Comparison of ENCODE assay signal across 1 cellular context in genomic region chr17:81727324-81728031, GRCh38.
TF ChIP-seq lines count a peak whose summit lies in the region.

No MANE protein-coding gene starts in this region.

TF ChIP-seq in HepG2, 621 proteins besides CTCF, POLR2A, EP300 and RAD21 (continued from another document and continues in another):
- TF ChIP-seq MAZ (IDR thresholded peaks at IDR 0.05; ENCODE audit: borderline replicate concordance, low read depth, low read length) (peak; percentile 35; the same call in 1 of the 2 replicates), MAZ (CRISPR knock-in tag; IDR thresholded peaks at IDR 0.05; ENCODE audit: low read depth) (peak; percentile 81), RORA (CRISPR knock-in tag; IDR thresholded peaks at IDR 0.05) (peak; percentile 66; the same call in 1 of the 2 replicates), ZNF383 (CRISPR knock-in tag; IDR thresholded peaks at IDR 0.05; ENCODE audit: borderline replicate concordance) (no peak), DNMT1 (CRISPR knock-in tag; IDR thresholded peaks at IDR 0.05) (peak; percentile 94), SRF (IDR thresholded peaks at IDR 0.05; ENCODE audit: low read depth, low read length) (no peak), ZNF496 (CRISPR knock-in tag; IDR thresholded peaks at IDR 0.05; ENCODE audit: insufficient replicate concordance) (peak; percentile 64), NR2F6 (IDR thresholded peaks at IDR 0.05) (0 out of 2 replicates have a peak, but pooled peaks have one; percentile 8), NR2F6 (CRISPR knock-in tag; IDR thresholded peaks at IDR 0.05) (peak; percentile 86), ZNF800 (CRISPR knock-in tag; IDR thresholded peaks at IDR 0.05) (peak; percentile 85), ZBTB33 (CRISPR knock-in tag; IDR thresholded peaks at IDR 0.05) (peak; percentile 90), PRDM10 (CRISPR knock-in tag; IDR thresholded peaks at IDR 0.05; ENCODE audit: low read depth) (peak; percentile 79; the same call in 1 of the 2 replicates), GMEB2 (CRISPR knock-in tag; IDR thresholded peaks at IDR 0.05; ENCODE audit: low read depth) (peak; percentile 77), MYNN (CRISPR knock-in tag; IDR thresholded peaks at IDR 0.05; ENCODE audit: low read depth) (peak; percentile 92; the same call in 1 of the 2 replicates), SNRNP70 (IDR thresholded peaks at IDR 0.05; ENCODE audit: low read depth, low read length) (no peak), ZNF44 (CRISPR knock-in tag; IDR thresholded peaks at IDR 0.05) (peak; percentile 98), ZNF660 (CRISPR knock-in tag; IDR thresholded peaks at IDR 0.05; ENCODE audit: borderline replicate concordance, low read depth) (0 out of 2 replicates have a peak, but pooled peaks have one; percentile 89), PHF20 (CRISPR knock-in tag; IDR thresholded peaks at IDR 0.05) (peak; percentile 86), REXO4 (CRISPR knock-in tag; IDR thresholded peaks at IDR 0.05; ENCODE audit: borderline replicate concordance) (peak; percentile 98), KAT8 (CRISPR knock-in tag; IDR thresholded peaks at IDR 0.05) (peak; percentile 96), SNAI1 (CRISPR knock-in tag; IDR thresholded peaks at IDR 0.05; ENCODE audit: borderline replicate concordance) (peak; percentile 98), ELF4 (CRISPR knock-in tag; IDR thresholded peaks at IDR 0.05; ENCODE audit: borderline replicate concordance) (peak; percentile 65; the same call in 1 of the 2 replicates), USF2 (IDR thresholded peaks at IDR 0.05; ENCODE audit: low read depth, low read length) (no peak), USF2 (CRISPR knock-in tag; IDR thresholded peaks at IDR 0.05; ENCODE audit: borderline replicate concordance) (no peak; the same call in 1 of the 2 replicates), MLX (CRISPR knock-in tag; IDR thresholded peaks at IDR 0.05) (peak; percentile 84), ZNF10 (CRISPR knock-in tag; IDR thresholded peaks at IDR 0.05; ENCODE audit: borderline replicate concordance, low read depth) (no peak), ZNF225 (CRISPR knock-in tag; IDR thresholded peaks at IDR 0.05) (peak; percentile 99), MBNL3 (CRISPR knock-in tag; conservative IDR thresholded peaks at IDR 0.05) (no peak), GLI4 (CRISPR knock-in tag; IDR thresholded peaks at IDR 0.05; ENCODE audit: borderline replicate concordance) (peak; percentile 94), SAP130 (CRISPR knock-in tag; IDR thresholded peaks at IDR 0.05; ENCODE audit: low read depth) (peak; percentile 81), GRHL1 (CRISPR knock-in tag; conservative IDR thresholded peaks at IDR 0.05) (no peak), ZNF264 (CRISPR knock-in tag; IDR thresholded peaks at IDR 0.05) (peak; percentile 91), HNF4G (IDR thresholded peaks at IDR 0.05; ENCODE audit: borderline replicate concordance, low read depth, low read length) (peak; percentile 47; the same call in 1 of the 2 replicates), HNF4G (CRISPR knock-in tag; IDR thresholded peaks at IDR 0.05; ENCODE audit: borderline replicate concordance, low read depth) (0 out of 2 replicates have a peak, but pooled peaks have one; percentile 77), FOXO1 (CRISPR knock-in tag; IDR thresholded peaks at IDR 0.05) (peak; percentile 75; the same call in 1 of the 2 replicates), ZNF333 (CRISPR knock-in tag; IDR thresholded peaks at IDR 0.05; ENCODE audit: borderline replicate concordance) (peak; percentile 95), RFX1 (IDR thresholded peaks at IDR 0.05) (no peak), HMG20A (CRISPR knock-in tag; IDR thresholded peaks at IDR 0.05; ENCODE audit: borderline replicate concordance) (no peak; the same call in 1 of the 2 replicates), MZF1 (CRISPR knock-in tag; IDR thresholded peaks at IDR 0.05; ENCODE audit: borderline replicate concordance) (peak; percentile 97; the same call in 1 of the 2 replicates), PRPF4 (IDR thresholded peaks at IDR 0.05; ENCODE audit: low read depth, low read length, poor library complexity, severe bottlenecking) (no peak), THAP7 (CRISPR knock-in tag; IDR thresholded peaks at IDR 0.05) (peak; percentile 96; the same call in 1 of the 2 replicates), ZNF432 (CRISPR knock-in tag; IDR thresholded peaks at IDR 0.05; ENCODE audit: borderline replicate concordance) (0 out of 2 replicates have a peak, but pooled peaks have one; percentile 89), ZNF205 (CRISPR knock-in tag; IDR thresholded peaks at IDR 0.05) (peak; percentile 88), SATB2 (CRISPR knock-in tag; IDR thresholded peaks at IDR 0.05) (peak; percentile 99), PHF5A (CRISPR knock-in tag; IDR thresholded peaks at IDR 0.05; ENCODE audit: low read depth, unreplicated experiment) (no peak), PCBP2 (optimal IDR thresholded peaks at IDR 0.05; ENCODE audit: low read depth, low read length, poor library complexity, severe bottlenecking) (no peak), SOX6 (IDR thresholded peaks at IDR 0.05) (no peak), SOX6 (CRISPR knock-in tag; IDR thresholded peaks at IDR 0.05) (peak; percentile 84), FOXO4 (CRISPR knock-in tag; conservative IDR thresholded peaks at IDR 0.05) (no peak), SP4 (CRISPR knock-in tag; IDR thresholded peaks at IDR 0.05) (peak; percentile 81; the same call in 1 of the 2 replicates), MXD4 (CRISPR knock-in tag; IDR thresholded peaks at IDR 0.05) (peak; percentile 98)
